In the genomic region with DNA sequence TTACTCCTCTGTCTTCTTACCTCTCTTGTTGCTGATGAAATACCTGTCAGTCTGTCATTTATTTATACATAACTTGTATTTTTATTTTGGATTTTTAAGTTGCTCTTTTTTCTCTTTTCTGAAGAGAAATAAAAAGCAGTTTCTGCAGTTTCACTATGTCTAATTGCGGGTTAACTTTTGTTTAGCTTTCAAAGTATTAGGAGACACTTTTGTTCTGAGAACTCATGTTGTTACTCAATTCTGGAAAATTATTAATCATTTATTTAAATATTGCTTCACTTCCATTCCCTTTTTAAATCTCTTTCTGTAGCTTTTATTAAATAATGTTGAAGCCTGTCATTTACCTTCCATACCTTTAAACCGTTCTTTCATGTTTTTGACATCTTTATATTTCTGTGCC, we compare ENCODE assay signal across 36 cellular contexts. TPM values are rescaled to one million over a fixed set of nuclear protein-coding genes. Genes with fewer than 3 reads are reported as not detected.
"Had no signal": no experiment of that assay in that cellular context is flagged by ENCODE, and none has a peak within 500 bp of the region (broad histone marks: within the 10 kb centered on the region; RNA-seq: fewer than 3 reads in every experiment).

No MANE protein-coding gene starts in this region.

- H3K4me3 ChIP-seq: MG63 had no signal

- DNase-seq: Karpas-422, Kasumi-1, MG63, MM.1S, MV-4-11, NCI-H1048, NCI-H1092, NCI-H1092 treated with DMSO at 0.1 percent for 48 hours, NCI-H1105, NCI-H1105 treated with DMSO at 0.1 percent for 48 hours, NCI-H1417, NCI-H1417 treated with DMSO at 0.1 percent for 48 hours, NCI-H1436, NCI-H1436 treated with DMSO at 0.1 percent for 48 hours, NCI-H146, NCI-H1694, NCI-H1694 treated with DMSO at 0.1 percent for 48 hours, NCI-H187, NCI-H1930, NCI-H2029, NCI-H2029 treated with DMSO at 0.1 percent for 48 hours, NCI-H2081, NCI-H2081 treated with DMSO at 0.1 percent for 48 hours, NCI-H2107, NCI-H2171, NCI-H2171 treated with DMSO at 0.1 percent for 48 hours, NCI-H2227 treated with DMSO at 0.1 percent for 48 hours, NCI-H226, NCI-H345, NCI-H446, NCI-H446 treated with DMSO at 0.1 percent for 48 hours, NCI-H510A, NCI-H510A treated with DMSO at 0.1 percent for 48 hours, NCI-H524 had no signal

- H3K27ac ChIP-seq: KMS-11 had no signal

- H3K9ac ChIP-seq: KMS-11 had no signal

- H3K27me3 ChIP-seq: MG63 had no signal

- H3K4me2 ChIP-seq: KMS-11 had no signal

- H3K36me3 ChIP-seq: MG63 had no signal

RNA-seq across cellular contexts. Expression of a gene that starts 29.2 kb away (rescaled TPM):
- total RNA-seq: NCI-H460 had no signal
